ENCODE assay signal across 22 cellular contexts in the genomic region with DNA sequence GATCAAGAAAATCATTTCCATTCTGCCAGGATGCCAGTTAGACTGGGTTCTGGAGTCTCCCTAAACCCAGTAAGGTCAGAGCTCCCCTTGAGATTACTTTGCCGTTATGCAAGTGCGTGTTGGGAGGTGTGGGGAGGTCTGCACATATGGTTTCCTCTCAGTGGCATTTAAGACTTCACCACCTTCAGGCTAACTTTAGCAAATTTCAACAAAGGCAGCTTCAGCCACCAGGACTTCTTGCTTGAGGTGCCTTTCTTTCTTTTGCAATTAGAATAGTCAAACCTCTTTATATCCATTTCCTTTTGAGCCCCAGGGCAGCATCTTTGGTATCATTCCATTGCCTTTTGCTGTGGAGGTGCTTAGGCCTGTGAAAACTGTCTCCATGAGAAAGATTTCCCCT.
A peak's percentile ranks its signal among the peaks of the same experiment; 100 is the strongest.
DNase-seq lines count a peak whose midpoint lies in the region; ATAC-seq, FAIRE-seq and TF ChIP-seq lines count a peak whose summit lies in the region.
"Had no signal": no experiment of that assay in that cellular context is flagged by ENCODE, and none has a peak within 500 bp of the region (broad histone marks: within the 10 kb centered on the region; RNA-seq: fewer than 3 reads in every experiment).

No MANE protein-coding gene starts in this region.

- BruUV-seq in MCF 10A (replicated peaks; lab: Mats Ljungman, UMichigan), result no TSS peak

- TF ChIP-seq CTCF in breast epithelium (IDR thresholded peaks at IDR 0.05) (no peak), MCF 10A (IDR thresholded peaks at IDR 0.05; ENCODE audit: unreplicated experiment) (no peak), RWPE2 (IDR thresholded peaks at IDR 0.05; ENCODE audit: poor library complexity, severe bottlenecking) (no peak), keratinocyte (optimal IDR thresholded peaks at IDR 0.05 in 1 of 3, IDR thresholded peaks at IDR 0.05 in 1 of 3, conservative IDR thresholded peaks at IDR 0.05 in 1 of 3; ENCODE audit: extremely low read depth in 1 of 3, insufficient read depth in 2 of 3, low read length in 3 of 3) (no peak)

- POLR2A ChIA-PET in MCF 10A (lab: Yijun Ruan, JAX), result interaction anchor here (0.8 kb wide), 1 partner anchor 10 kb away, joined by 3 read pairs; no protein-coding TSS in a partner anchor

- no peak overlapping the region for H3K9ac ChIP-seq in keratinocyte (ENCODE audit: control insufficient read depth, extremely low read depth, insufficient read depth, low read length)

- H3K4me3 ChIP-seq in breast epithelium (no peak overlapping the region), RWPE2 (ENCODE audit: severe bottlenecking) (no peak overlapping the region), keratinocyte (ENCODE audit: control insufficient read depth in 2 of 3, extremely low read depth in 1 of 3, insufficient read depth in 2 of 3, low read depth in 1 of 3, low read length in 3 of 3) (no peak overlapping the region)
- H3K4me3 ChIP-seq: esophagus squamous epithelium, gastroesophageal sphincter, SK-N-MC, thyroid gland had no signal

- intact Hi-C loops in breast epithelium (cut with DNase I; ENCODE audit: low total_unique reads), result no loop called here
- intact Hi-C loops in MCF 10A (cut with micrococcal nuclease), result no loop called here

- no peak for DNase-seq in breast epithelium (ENCODE audit: low spot score in 2 of 2)
- DNase-seq in MCF 10A (ENCODE audit: unreplicated experiment), result no peak
- no peak for DNase-seq in RWPE2 (ENCODE audit: low spot score)
- no peak for DNase-seq in keratinocyte (ENCODE audit: low read depth, low spot score)
- no peak for DNase-seq in kidney tubule cell (ENCODE audit: low spot score)
- DNase-seq in NCI-H510A (lab: John Stamatoyannopoulos, UW), result no peak
- DNase-seq: activated CD4-positive, CD25-positive, alpha-beta regulatory T cell; activated gamma-delta T cell treated with Interleukin-2 at 50 U/mL for 16 hours; CD8-positive, alpha-beta memory T cell; DMS53; effector memory CD4-positive, alpha-beta T cell; esophagus squamous epithelium; HCEC 1CT; Karpas-422; midbrain; NCI-H1105; NCI-H2081 treated with DMSO at 0.1 percent for 48 hours; T-helper 9 cell; thyroid gland had no signal

- H3K9me1 ChIP-seq in keratinocyte (ENCODE audit: control insufficient read depth, extremely low read depth, insufficient read depth, low read length), result no peaks in the 10 kb centered on the region

- ATAC-seq in RWPE2 (ENCODE audit: low read depth), result no peak
- no peak for ATAC-seq in HG03280 (IDR thresholded peaks at IDR 0.05; ENCODE audit: unreplicated experiment)
- ATAC-seq: gastroesophageal sphincter had no signal

- no peaks in the 10 kb centered on the region for H4K20me1 ChIP-seq in keratinocyte (ENCODE audit: control insufficient read depth, extremely low read depth, insufficient read depth, low read length)

- no peaks in the 10 kb centered on the region for H3K4me1 Mint-ChIP-seq in MCF 10A (ENCODE audit: insufficient read depth, unreplicated experiment)

- H3K4me1 ChIP-seq in breast epithelium (no peaks in the 10 kb centered on the region), RWPE2 (ENCODE audit: insufficient read depth, poor library complexity, severe bottlenecking) (peaks cover 17% of the 10 kb centered on the region), keratinocyte (ENCODE audit: control insufficient read depth, extremely low read depth, insufficient read depth, low read length) (peaks cover 20% of the 10 kb centered on the region)
- H3K4me1 ChIP-seq: gastroesophageal sphincter, thyroid gland had no signal

- dilution Hi-C loops in keratinocyte (cut with MboI; ENCODE audit: extremely low pct_ligation_motif_present, low sequenced_read_pairs), result no loop called here

- CTCF ChIA-PET in MCF 10A (lab: Yijun Ruan, JAX), result interaction anchor here (0.6 to 1.0 kb wide), 3 partner anchors 64 to 351 kb away, joined by 3 read pairs; no protein-coding TSS in a partner anchor

- no peaks in the 10 kb centered on the region for H3K36me3 Mint-ChIP-seq in MCF 10A (ENCODE audit: insufficient read depth, unreplicated experiment)
- H3K36me3 Mint-ChIP-seq: CD8-positive, alpha-beta memory T cell had no signal

- no peaks in the 10 kb centered on the region for H3K79me2 ChIP-seq in keratinocyte (ENCODE audit: control insufficient read depth, insufficient read depth, low read length)

- peak overlapping the region; percentile 14 for H2AFZ ChIP-seq in keratinocyte (ENCODE audit: control insufficient read depth, low read length)

- H3K4me3 Mint-ChIP-seq in MCF 10A (ENCODE audit: unreplicated experiment), result no peak overlapping the region
- H3K4me3 Mint-ChIP-seq: CD8-positive, alpha-beta memory T cell had no signal

- no peak overlapping the region for H3K27ac Mint-ChIP-seq in MCF 10A (ENCODE audit: low read depth, unreplicated experiment)

- peaks cover 4% of the 10 kb centered on the region for H3K9me3 Mint-ChIP-seq in MCF 10A (ENCODE audit: unreplicated experiment)
- H3K9me3 Mint-ChIP-seq: CD8-positive, alpha-beta memory T cell had no signal

- H3K27me3 ChIP-seq in breast epithelium, result no peaks in the 10 kb centered on the region
- no peaks in the 10 kb centered on the region for H3K27me3 ChIP-seq in RWPE2 (ENCODE audit: insufficient read depth, poor library complexity, severe bottlenecking)
- no peaks in the 10 kb centered on the region for H3K27me3 ChIP-seq in keratinocyte (ENCODE audit: control insufficient read depth, extremely low read depth, insufficient read depth, low read length)
- H3K27me3 ChIP-seq: esophagus squamous epithelium, gastroesophageal sphincter, thyroid gland had no signal

- peak overlapping the region; percentile 17 to 50 for H3K27ac ChIP-seq in breast epithelium
- H3K27ac ChIP-seq in RWPE2 (ENCODE audit: poor library complexity, severe bottlenecking), result peak overlapping the region; percentile 67
- H3K27ac ChIP-seq in keratinocyte (ENCODE audit: control insufficient read depth, insufficient read depth, low read length), result no peak overlapping the region
- H3K27ac ChIP-seq: esophagus squamous epithelium, gastroesophageal sphincter, SK-N-MC, thyroid gland had no signal

- H3K27me3 Mint-ChIP-seq in MCF 10A (ENCODE audit: insufficient read depth, unreplicated experiment), result no peaks in the 10 kb centered on the region
- H3K27me3 Mint-ChIP-seq: CD8-positive, alpha-beta memory T cell had no signal

- no peak overlapping the region for H3K4me2 ChIP-seq in keratinocyte (ENCODE audit: control insufficient read depth, extremely low read depth, insufficient read depth, low read depth, low read length)

- peak; percentile 60 for FAIRE-seq in keratinocyte (lab: Jason Lieb, UNC)

- TF ChIP-seq POLR2A in breast epithelium (IDR thresholded peaks at IDR 0.05), result no peak

- H3K36me3 ChIP-seq in breast epithelium (no peaks in the 10 kb centered on the region), RWPE2 (ENCODE audit: low read depth) (no peaks in the 10 kb centered on the region), keratinocyte (ENCODE audit: control insufficient read depth in 2 of 2, extremely low read depth in 1 of 2, insufficient read depth in 2 of 2, low read length in 2 of 2) (no peaks in the 10 kb centered on the region)
- H3K36me3 ChIP-seq: esophagus squamous epithelium, gastroesophageal sphincter, thyroid gland had no signal

- no peaks in the 10 kb centered on the region for H3K9me3 ChIP-seq in breast epithelium
- H3K9me3 ChIP-seq in RWPE2 (ENCODE audit: severe bottlenecking), result no peaks in the 10 kb centered on the region
- H3K9me3 ChIP-seq in keratinocyte (ENCODE audit: control insufficient read depth, low read depth, low read length), result no peaks in the 10 kb centered on the region
- H3K9me3 ChIP-seq: esophagus squamous epithelium, gastroesophageal sphincter, thyroid gland had no signal
